8 cellular contexts compared by ENCODE assay signal in genomic region chr12:6612652-6613014, GRCh38. TPM values are rescaled to one million over a fixed set of nuclear protein-coding genes. Genes with fewer than 3 reads are reported as not detected.
DNase-seq lines count a peak whose midpoint lies in the region; ATAC-seq and TF ChIP-seq lines count a peak whose summit lies in the region.

No MANE protein-coding gene starts in this region.

- H3K9me3 ChIP-seq in breast epithelium = no peaks in the 10 kb centered on the region
- no peaks in the 10 kb centered on the region for H3K9me3 ChIP-seq in HAP-1

- in situ Hi-C loops in HAP-1 (cut with MboI; ENCODE audit: low sequenced_read_pairs) = no loop called here

- H3K4me3 ChIP-seq in breast epithelium = peak overlapping the region in 2 of 3 donors; percentile 25 to 52
- no peak overlapping the region for H3K4me3 ChIP-seq in HAP-1

- TF ChIP-seq POLR2A in breast epithelium (IDR thresholded peaks at IDR 0.05) = no peak

- TF ChIP-seq CTCF in 22Rv1 (IDR thresholded peaks at IDR 0.05) = no peak
- no peak for TF ChIP-seq CTCF in breast epithelium (IDR thresholded peaks at IDR 0.05)

- peak overlapping the region; percentile 93 for H3K27ac ChIP-seq in 22Rv1
- H3K27ac ChIP-seq in breast epithelium = peak overlapping the region; percentile 92 to 98

- no peak for DNase-seq in breast epithelium (ENCODE audit: low spot score in 2 of 2)
- no peak for DNase-seq in natural killer cell treated with Interleukin-12 subunit alpha and Interleukin-12 subunit beta and Interleukin-15 and Interleukin-18, amount 100 ng/mL, for 72 hours (ENCODE audit: low spot score)
- DNase-seq in LoVo (ENCODE audit: low spot score) = no peak
- DNase-seq in HAP-1 (ENCODE audit: low spot score in 2 of 2) = no peak
- DNase-seq in MV-4-11 (lab: John Stamatoyannopoulos, UW) = no peak

- H3K27me3 ChIP-seq in breast epithelium = no peaks in the 10 kb centered on the region
- no peaks in the 10 kb centered on the region for H3K27me3 ChIP-seq in HAP-1 (ENCODE audit: low read depth)

- no peaks in the 10 kb centered on the region for H3K9me3 Mint-ChIP-seq in IgD-negative memory B cell
- H3K9me3 Mint-ChIP-seq in natural killer cell treated with Interleukin-12 subunit alpha and Interleukin-12 subunit beta and Interleukin-15 and Interleukin-18, amount 100 ng/mL, for 72 hours = no peaks in the 10 kb centered on the region

- H3K36me3 ChIP-seq in breast epithelium (no peaks in the 10 kb centered on the region), HAP-1 (replicated peaks) (no peaks in the 10 kb centered on the region)

- no peaks in the 10 kb centered on the region for H3K36me3 Mint-ChIP-seq in IgD-negative memory B cell
- H3K36me3 Mint-ChIP-seq in natural killer cell treated with Interleukin-12 subunit alpha and Interleukin-12 subunit beta and Interleukin-15 and Interleukin-18, amount 100 ng/mL, for 72 hours = no peaks in the 10 kb centered on the region

- H3K27me3 Mint-ChIP-seq in IgD-negative memory B cell = no peaks in the 10 kb centered on the region
- no peaks in the 10 kb centered on the region for H3K27me3 Mint-ChIP-seq in natural killer cell treated with Interleukin-12 subunit alpha and Interleukin-12 subunit beta and Interleukin-15 and Interleukin-18, amount 100 ng/mL, for 72 hours

- intact Hi-C loops in breast epithelium (cut with DNase I; ENCODE audit: low total_unique reads) = loop anchor here (10.0 kb wide), 1 partner anchor 212 kb away; the partner anchor contains the start of genes GPR162 and P3H3

- peak overlapping the region; percentile 67 to 89 (median 87) for H3K27ac Mint-ChIP-seq in IgD-negative memory B cell
- H3K27ac Mint-ChIP-seq in natural killer cell treated with Interleukin-12 subunit alpha and Interleukin-12 subunit beta and Interleukin-15 and Interleukin-18, amount 100 ng/mL, for 72 hours = peak overlapping the region; percentile 52 to 72

- H3K4me1 Mint-ChIP-seq in IgD-negative memory B cell = peaks cover 14 to 31% (median 31%) of the 10 kb centered on the region in 3 donors
- peaks cover 31 to 38% of the 10 kb centered on the region in 2 donors for H3K4me1 Mint-ChIP-seq in natural killer cell treated with Interleukin-12 subunit alpha and Interleukin-12 subunit beta and Interleukin-15 and Interleukin-18, amount 100 ng/mL, for 72 hours (ENCODE audit: low read depth in 2 of 2)

- ATAC-seq in natural killer cell treated with Interleukin-12 subunit alpha and Interleukin-12 subunit beta and Interleukin-15 and Interleukin-18, amount 100 ng/mL, for 72 hours = no peak
- no peak for ATAC-seq in GM18868 (IDR thresholded peaks at IDR 0.05; ENCODE audit: unreplicated experiment)

- peaks cover 5 to 23% of the 10 kb centered on the region in 2 donors for H3K4me1 ChIP-seq in breast epithelium
- H3K4me1 ChIP-seq in HAP-1 = peaks cover 23% of the 10 kb centered on the region

- H3K4me3 Mint-ChIP-seq in IgD-negative memory B cell = peak overlapping the region in 3 of 4 donors; percentile 60 to 85 (median 82)
- H3K4me3 Mint-ChIP-seq in natural killer cell treated with Interleukin-12 subunit alpha and Interleukin-12 subunit beta and Interleukin-15 and Interleukin-18, amount 100 ng/mL, for 72 hours = peak overlapping the region; percentile 34

RNA-seq across cellular contexts. Expression of gene CHD4, which starts 5.5 kb away (rescaled TPM):
- 55.2 TPM for polyA plus RNA-seq in IgD-negative memory B cell
- total RNA-seq in breast epithelium = 100 to 1,000 TPM; 162 to 227 (median 203) TPM
- 100 to 1,000 TPM; 239 to 352 TPM for total RNA-seq in natural killer cell treated with Interleukin-12 subunit alpha and Interleukin-12 subunit beta and Interleukin-15 and Interleukin-18, amount 100 ng/mL, for 72 hours

RNA-seq across cellular contexts. Expression of gene LPAR5, which starts 23.1 kb away (rescaled TPM):
- 63.6 TPM for polyA plus RNA-seq in IgD-negative memory B cell
- total RNA-seq in breast epithelium = 1 to 10 TPM in 2 of 3 donors, under 1 TPM in 1; 0.98 to 1.8 (median 1.8) TPM
- 10 to 100 TPM in 1 of 2 donors, 1 to 10 TPM in 1; 5.6 to 10.6 TPM for total RNA-seq in natural killer cell treated with Interleukin-12 subunit alpha and Interleukin-12 subunit beta and Interleukin-15 and Interleukin-18, amount 100 ng/mL, for 72 hours

RNA-seq across cellular contexts. Expression of gene ACRBP, which starts 34.6 kb away (rescaled TPM):
- polyA plus RNA-seq in IgD-negative memory B cell = 5.8 TPM
- total RNA-seq in breast epithelium = 1 to 10 TPM in 1 of 3 donors, under 1 TPM in 2; 0.59 to 2.4 (median 0.66) TPM
- 1 to 10 TPM in 1 of 2 donors, under 1 TPM in 1; 0.98 to 2.1 TPM for total RNA-seq in natural killer cell treated with Interleukin-12 subunit alpha and Interleukin-12 subunit beta and Interleukin-15 and Interleukin-18, amount 100 ng/mL, for 72 hours

RNA-seq across cellular contexts. Expression of gene NOP2, which starts 44.5 kb away (rescaled TPM):
- 24.9 TPM for polyA plus RNA-seq in IgD-negative memory B cell
- total RNA-seq in breast epithelium = 10 to 100 TPM; 30.6 to 37.6 (median 31.5) TPM
- total RNA-seq in natural killer cell treated with Interleukin-12 subunit alpha and Interleukin-12 subunit beta and Interleukin-15 and Interleukin-18, amount 100 ng/mL, for 72 hours = 100 to 1,000 TPM; 103 to 201 TPM

RNA-seq across cellular contexts. Expression of gene ING4, which starts 50.3 kb away (rescaled TPM):
- polyA plus RNA-seq in IgD-negative memory B cell = 76.6 TPM
- total RNA-seq in breast epithelium = 10 to 100 TPM; 51.1 to 74.2 (median 56.3) TPM
- 10 to 100 TPM; 13.0 to 16.7 TPM for total RNA-seq in natural killer cell treated with Interleukin-12 subunit alpha and Interleukin-12 subunit beta and Interleukin-15 and Interleukin-18, amount 100 ng/mL, for 72 hours
